1 cellular context compared by ENCODE assay signal in the genomic region with DNA sequence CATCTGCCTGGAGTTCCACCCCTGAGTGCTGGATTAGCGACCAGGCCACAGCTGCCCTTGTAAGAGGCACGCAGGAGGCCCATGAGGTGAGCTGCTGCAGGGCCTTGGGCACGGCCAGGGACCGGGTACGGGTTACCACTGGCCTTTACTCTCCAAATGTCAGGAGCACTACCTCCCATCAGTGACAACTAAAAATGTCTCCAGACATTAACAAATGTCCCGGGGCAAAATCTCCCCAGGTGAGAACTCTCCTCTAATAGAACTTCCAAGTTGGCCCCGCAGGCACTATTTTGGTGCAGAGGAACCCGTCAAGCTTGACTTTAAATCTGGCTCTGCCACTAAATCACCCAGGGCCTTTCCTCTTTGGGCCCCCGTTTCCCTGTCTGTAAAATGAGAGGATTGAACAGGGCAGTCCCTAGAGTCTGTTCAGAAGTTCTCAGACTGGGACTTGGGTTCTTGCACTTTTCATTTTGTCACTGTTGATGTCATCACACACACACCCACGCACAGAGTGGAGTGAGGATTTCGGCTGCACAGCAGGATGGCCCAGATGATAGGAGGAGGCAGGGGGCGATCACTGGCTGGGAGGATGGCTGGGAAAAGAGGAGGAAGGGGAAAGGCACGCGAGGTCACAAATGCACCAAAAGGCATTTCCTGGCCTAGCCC.
A peak's percentile ranks its signal among the peaks of the same experiment; 100 is the strongest.
TF ChIP-seq lines count a peak whose summit lies in the region.

No MANE protein-coding gene starts in this region.

TF ChIP-seq in HEK293, 187 proteins besides CTCF, POLR2A, EP300 and RAD21 (continued from another document):
- TF ChIP-seq ZNF629 (tag by site-specific recombination; IDR thresholded peaks at IDR 0.05) (peak; percentile 75), ZNF560 (tag by site-specific recombination; IDR thresholded peaks at IDR 0.05; ENCODE audit: borderline replicate concordance) (no peak), ZIC2 (tag by site-specific recombination; IDR thresholded peaks at IDR 0.05) (peak; percentile 65)
